Comparison of ENCODE assay signal across 12 cellular contexts in the genomic region with DNA sequence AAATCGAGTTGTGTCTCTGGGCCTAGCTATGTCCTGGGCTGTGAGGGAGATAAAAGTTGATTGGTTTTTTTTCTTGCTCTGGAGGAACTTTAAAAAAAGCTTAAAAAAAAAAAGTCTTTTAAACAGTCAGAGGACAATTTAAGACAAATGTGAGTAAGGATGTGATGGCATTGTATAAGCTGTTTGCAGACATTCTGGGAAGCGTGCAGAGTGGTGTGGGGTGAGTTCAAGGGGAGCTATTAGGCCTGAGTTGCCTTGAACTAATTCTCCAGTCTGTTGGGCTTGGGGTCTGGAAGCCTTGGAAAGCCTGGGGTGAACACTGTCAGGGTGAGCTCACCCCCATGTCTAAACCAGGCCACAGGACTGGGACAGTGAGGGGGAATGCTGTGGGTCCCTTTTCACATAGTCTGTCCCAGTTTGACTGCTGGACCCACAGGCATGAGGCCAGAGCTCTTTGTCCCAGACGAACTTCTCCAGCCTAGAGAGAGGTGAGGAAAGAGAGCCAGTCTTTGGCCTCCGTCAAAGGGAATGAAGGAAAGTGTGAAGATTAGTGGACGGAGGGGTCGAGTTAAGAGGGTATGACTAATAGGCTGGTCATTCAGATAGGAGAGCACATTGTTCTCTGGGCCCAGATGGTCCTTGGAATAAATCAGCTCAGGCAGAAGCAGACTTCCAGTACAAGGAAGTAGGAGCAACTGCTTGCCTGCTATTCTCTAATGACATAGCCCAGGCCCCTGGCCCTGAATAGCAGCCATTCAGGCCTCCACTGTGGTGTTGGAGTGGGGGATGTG.
DNase-seq lines count a peak whose midpoint lies in the region; ATAC-seq and TF ChIP-seq lines count a peak whose summit lies in the region.
"Had no signal": no experiment of that assay in that cellular context is flagged by ENCODE, and none has a peak within 500 bp of the region (broad histone marks: within the 10 kb centered on the region; RNA-seq: fewer than 3 reads in every experiment).

No MANE protein-coding gene starts in this region.

- no peaks in the 10 kb centered on the region for H3K23me2 ChIP-seq in H9 (ENCODE audit: insufficient read length, low read depth, low read length, poor library complexity, severe bottlenecking)

- H3K9me3 Mint-ChIP-seq in immature natural killer cell, result no peaks in the 10 kb centered on the region
- no peaks in the 10 kb centered on the region for H3K9me3 Mint-ChIP-seq in CD8-positive, alpha-beta T cell
- H3K9me3 Mint-ChIP-seq in H9, result no peaks in the 10 kb centered on the region

- WGBS in H9 (ENCODE audit: extremely low coverage, insufficient read length, low lambda C conversion rate), result no CpG with 5 or more reads among the region's 6 CpGs

- H2BK5ac ChIP-seq in H9 (ENCODE audit: insufficient read length, low read length), result no peak overlapping the region

- no peak overlapping the region for H2BK120ac ChIP-seq in H9 (ENCODE audit: low read depth, low read length, poor library complexity, severe bottlenecking)

- H2BK20ac ChIP-seq in H9 (ENCODE audit: low read depth, low read length, poor library complexity, severe bottlenecking), result no peak overlapping the region

- no peak overlapping the region for H3K18ac ChIP-seq in H9 (ENCODE audit: insufficient read length, low read depth, low read length)

- H3K27me3 Mint-ChIP-seq in immature natural killer cell (ENCODE audit: low read depth in 3 of 3) (peaks cover 4 to 8% (median 4%) of the 10 kb centered on the region in 3 donors), H9 (ENCODE audit: low read depth) (peaks cover 24% of the 10 kb centered on the region)
- H3K27me3 Mint-ChIP-seq in CD8-positive, alpha-beta T cell (ENCODE audit: low read depth), result no peaks in the 10 kb centered on the region

- H3T11ph ChIP-seq in H9 (ENCODE audit: low read length), result no peak overlapping the region

- no peak overlapping the region for H3K4ac ChIP-seq in H9 (ENCODE audit: low read depth, low read length)

- no peak overlapping the region for H4K8ac ChIP-seq in H9 (replicated peaks; ENCODE audit: insufficient read length, low read depth, low read length)

- no peak overlapping the region for H3K14ac ChIP-seq in H9 (ENCODE audit: insufficient read depth, low read length)

- no peak for ATAC-seq in GM18498 (IDR thresholded peaks at IDR 0.05; ENCODE audit: unreplicated experiment)
- ATAC-seq in CD8-positive, alpha-beta T cell, result no peak
- ATAC-seq: sciatic nerve had no signal

- H2AFZ ChIP-seq in H9 (ENCODE audit: low read length), result no peak overlapping the region

- no peak overlapping the region for H2AK5ac ChIP-seq in H9 (ENCODE audit: insufficient read length, low read length)

- POLR2A ChIA-PET in CD8-positive, alpha-beta T cell (lab: Charles Lee), result interaction anchor here (1.1 kb wide), 1 partner anchor 48 kb away, joined by 3 read pairs; no protein-coding TSS in a partner anchor

- no peak overlapping the region for H3K4me3 Mint-ChIP-seq in immature natural killer cell
- H3K4me3 Mint-ChIP-seq in CD8-positive, alpha-beta T cell, result no peak overlapping the region
- H3K4me3 Mint-ChIP-seq in H9, result no peak overlapping the region

- H3K79me1 ChIP-seq in H9 (ENCODE audit: insufficient read depth, low read depth, low read length, poor library complexity, severe bottlenecking), result no peaks in the 10 kb centered on the region

- H2BK12ac ChIP-seq in H9 (ENCODE audit: insufficient read length, low read depth, low read length), result no peak overlapping the region

- intact Hi-C loops in CD8-positive, alpha-beta T cell (cut with DNase I, micrococcal nuclease), result no loop called here

- H3K27me3 ChIP-seq in skeletal muscle satellite cell (ENCODE audit: control insufficient read depth, insufficient read depth, low read length) (no peaks in the 10 kb centered on the region), H9 (ENCODE audit: insufficient read depth, low read length) (no peaks in the 10 kb centered on the region)
- no peaks in the 10 kb centered on the region for H3K27me3 ChIP-seq in CD8-positive, alpha-beta T cell (ENCODE audit: insufficient read depth, low read length)

- H3K79me2 ChIP-seq in H9 (ENCODE audit: insufficient read depth, low read length), result no peaks in the 10 kb centered on the region

- peaks cover 0 to 4% (median 0%) of the 10 kb centered on the region in 3 donors for H3K36me3 Mint-ChIP-seq in immature natural killer cell
- no peaks in the 10 kb centered on the region for H3K36me3 Mint-ChIP-seq in CD8-positive, alpha-beta T cell
- no peaks in the 10 kb centered on the region; a peak in 1 of 7 replicates for H3K36me3 Mint-ChIP-seq in H9 (ENCODE audit: insufficient read depth in 1 of 3, low read depth in 3 of 3)

- H4K20me1 ChIP-seq in H9 (ENCODE audit: control insufficient read depth, insufficient read depth, insufficient read length), result no peaks in the 10 kb centered on the region

- H3K9me3 ChIP-seq in skeletal muscle satellite cell (replicated peaks; ENCODE audit: low read length) (no peaks in the 10 kb centered on the region), H9 (ENCODE audit: control insufficient read depth, low read depth, low read length) (no peaks in the 10 kb centered on the region)
- H3K9me3 ChIP-seq in CD8-positive, alpha-beta T cell (ENCODE audit: low read length), result no peaks in the 10 kb centered on the region

- no peak overlapping the region for H3K23ac ChIP-seq in H9 (ENCODE audit: insufficient read length, low read depth, low read length)

- H3K4me3 ChIP-seq in skeletal muscle satellite cell (ENCODE audit: low read length), result no peak overlapping the region
- no peak overlapping the region for H3K4me3 ChIP-seq in CD8-positive, alpha-beta T cell (ENCODE audit: low read depth, low read length)

- H2BK15ac ChIP-seq in H9 (ENCODE audit: low read depth, low read length), result no peak overlapping the region

- H3K4me2 ChIP-seq in skeletal muscle satellite cell (ENCODE audit: low read length), result peak overlapping the region; percentile 42
- H3K4me2 ChIP-seq in H9 (ENCODE audit: insufficient read depth, insufficient read length, low read length), result no peak overlapping the region

- DNase-seq in NCI-H226 (peak; percentile 16), caudate nucleus (lab: John Stamatoyannopoulos, UW) (peak in 10 of 61 donors; percentile 8 to 36 (median 24)), immature natural killer cell (no peak), NCI-H2081 treated with DMSO at 0.1 percent for 48 hours (lab: John Stamatoyannopoulos, UW) (no peak), H9 (no peak)
- DNase-seq in CD8-positive, alpha-beta T cell, result no peak
- DNase-seq: activated CD8-positive, alpha-beta memory T cell treated with anti-CD3 and anti-CD28 coated beads, Interleukin-2, amount 50 U/mL, for 4 hours; DND-41; NCI-H345 had no signal

- H3K4me1 Mint-ChIP-seq in immature natural killer cell (peaks cover 69 to 87% of the 10 kb centered on the region in 2 donors), H9 (no peaks in the 10 kb centered on the region)
- H3K4me1 Mint-ChIP-seq in CD8-positive, alpha-beta T cell (ENCODE audit: low read depth), result peaks cover 29% of the 10 kb centered on the region

- H3K27ac Mint-ChIP-seq in immature natural killer cell (peak overlapping the region in 4 of 6 donors; percentile 3 to 58 (median 51)), H9 (no peak overlapping the region)
- no peak overlapping the region for H3K27ac Mint-ChIP-seq in CD8-positive, alpha-beta T cell

- H3K4me1 ChIP-seq in skeletal muscle satellite cell (ENCODE audit: control insufficient read depth, insufficient read depth, low read length), result peaks cover 24% of the 10 kb centered on the region
- peaks cover 16% of the 10 kb centered on the region for H3K4me1 ChIP-seq in CD8-positive, alpha-beta T cell (ENCODE audit: insufficient read depth, low read length)
- no peaks in the 10 kb centered on the region for H3K4me1 ChIP-seq in H9 (ENCODE audit: insufficient read depth, low read length)

- H3K27ac ChIP-seq in caudate nucleus (ENCODE audit: low read depth, low read length) (peak overlapping the region; percentile 18), H9 (ENCODE audit: insufficient read length, low read depth, low read length) (no peak overlapping the region)
- no peak overlapping the region for H3K27ac ChIP-seq in CD8-positive, alpha-beta T cell (ENCODE audit: low read depth, low read length)

- no peak overlapping the region for H4K91ac ChIP-seq in H9 (ENCODE audit: insufficient read length, low read depth, low read length)

- peaks cover 33% of the 10 kb centered on the region for H3K36me3 ChIP-seq in skeletal muscle satellite cell (ENCODE audit: insufficient read depth, low read length)
- H3K36me3 ChIP-seq in CD8-positive, alpha-beta T cell (ENCODE audit: insufficient read depth, low read length), result no peaks in the 10 kb centered on the region

- no peak overlapping the region for H4K5ac ChIP-seq in H9 (ENCODE audit: insufficient read length, low read depth, low read length)

- CTCF ChIA-PET in CD8-positive, alpha-beta T cell (lab: Charles Lee), result interaction anchor here (0.6 to 1.2 kb wide), 4 partner anchors 9 to 42 kb away, joined by 3 to 5 read pairs (median 3); no protein-coding TSS in a partner anchor

- TF ChIP-seq CTCF in CD8-positive, alpha-beta T cell (IDR thresholded peaks at IDR 0.05), result no peak
- no peak for TF ChIP-seq CTCF in H9 (conservative IDR thresholded peaks at IDR 0.05)

- H3K56ac ChIP-seq in H9 (ENCODE audit: insufficient read length, low read depth, low read length), result no peak overlapping the region

- H3K9ac ChIP-seq in skeletal muscle satellite cell (ENCODE audit: low read depth, low read length) (peak overlapping the region; percentile 41), H9 (ENCODE audit: extremely low read depth, insufficient read length, low read length) (no peak overlapping the region)

Comparison
In these comparisons a context has a peak if more than half of its experiments do, and no peak if none do; other contexts are left out.
1. H3K27ac Mint-ChIP-seq: peak in immature natural killer cell (4 of 6); none in CD8-positive, alpha-beta T cell (single experiment) and H9 (0 of 3).